ENCODE assay signal across 11 cellular contexts in the genomic region with DNA sequence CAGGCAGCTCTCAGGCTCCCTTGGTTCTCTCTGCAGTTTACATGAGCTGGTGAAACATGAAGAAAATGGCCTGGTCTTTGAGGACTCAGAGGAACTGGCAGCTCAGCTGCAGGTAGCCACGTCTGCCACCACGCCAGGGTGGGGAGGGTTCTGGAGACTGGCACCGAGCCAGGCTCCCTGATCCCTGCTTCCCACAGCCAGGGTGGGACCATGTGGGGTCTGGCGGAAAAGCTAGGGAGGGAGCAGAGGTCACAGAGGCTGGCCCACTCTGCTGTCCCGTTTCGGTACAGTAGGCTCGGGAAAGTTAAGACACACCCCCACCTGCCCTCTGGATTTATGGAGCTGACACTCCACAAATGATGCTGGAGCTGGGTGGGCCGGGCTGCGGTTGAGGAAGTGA. TPM values are rescaled to one million over a fixed set of nuclear protein-coding genes. Genes with fewer than 3 reads are reported as not detected.
DNase-seq lines count a peak whose midpoint lies in the region; ATAC-seq and TF ChIP-seq lines count a peak whose summit lies in the region.
"Not testable (repeated sequence)": the region's sequence is repeated elsewhere in the genome, so short reads cannot be mapped to it uniquely, and the experiment has no call there.
"Had no signal": no experiment of that assay in that cellular context is flagged by ENCODE, and none has a peak within 500 bp of the region (broad histone marks: within the 10 kb centered on the region; RNA-seq: fewer than 3 reads in every experiment).

No MANE protein-coding gene starts in this region.

- DNase-seq in RWPE1 (ENCODE audit: low spot score); activated CD8-positive, alpha-beta T cell treated with anti-CD3 and anti-CD28 coated beads, Interleukin-2, amount 10 ng/mL, durations not matched to agents 7 days and 5 days; stimulated activated effector memory CD8-positive, alpha-beta T cell treated with anti-CD3 and anti-CD28 coated beads, Interleukin-12 subunit alpha, Interleukin-12 subunit beta, amount 100 ng/mL, for 72 hours (ENCODE audit: low spot score in 2 of 2): not testable (repeated sequence)
- DNase-seq in colonic mucosa (peak; percentile 60), left kidney (ENCODE audit: low read depth, low spot score) (peak; percentile 22)

- peak overlapping the region; percentile 5 for H3K27ac Mint-ChIP-seq in activated CD8-positive, alpha-beta T cell treated with anti-CD3 and anti-CD28 coated beads, Interleukin-2, amount 10 ng/mL, durations not matched to agents 7 days and 5 days
- H3K27ac Mint-ChIP-seq in stimulated activated effector memory CD8-positive, alpha-beta T cell treated with anti-CD3 and anti-CD28 coated beads, Interleukin-12 subunit alpha, Interleukin-12 subunit beta, amount 100 ng/mL, for 72 hours, result peak overlapping the region; percentile 29

- H3K27ac ChIP-seq in RWPE1, result peak overlapping the region; percentile 12
- H3K27ac ChIP-seq in colonic mucosa, result not testable (repeated sequence)

- not testable (repeated sequence) for H3K36me3 ChIP-seq in colonic mucosa

- POLR2A ChIA-PET in RWPE1 (lab: Yijun Ruan, JAX; ENCODE audit: low non-redundant PET); activated CD8-positive, alpha-beta T cell treated with anti-CD3 and anti-CD28 coated beads, Interleukin-2, amount 10 ng/mL, durations not matched to agents 7 days and 5 days (lab: Charles Lee): not testable (repeated sequence)

- H3K9me3 Mint-ChIP-seq in activated CD8-positive, alpha-beta T cell treated with anti-CD3 and anti-CD28 coated beads, Interleukin-2, amount 10 ng/mL, durations not matched to agents 7 days and 5 days (ENCODE audit: insufficient read depth); stimulated activated effector memory CD8-positive, alpha-beta T cell treated with anti-CD3 and anti-CD28 coated beads, Interleukin-12 subunit alpha, Interleukin-12 subunit beta, amount 100 ng/mL, for 72 hours: not testable (repeated sequence)

- peaks cover 29% of the 10 kb centered on the region for H3K36me3 Mint-ChIP-seq in activated CD8-positive, alpha-beta T cell treated with anti-CD3 and anti-CD28 coated beads, Interleukin-2, amount 10 ng/mL, durations not matched to agents 7 days and 5 days (ENCODE audit: low read depth)
- H3K36me3 Mint-ChIP-seq in stimulated activated effector memory CD8-positive, alpha-beta T cell treated with anti-CD3 and anti-CD28 coated beads, Interleukin-12 subunit alpha, Interleukin-12 subunit beta, amount 100 ng/mL, for 72 hours, result peaks cover 81% of the 10 kb centered on the region

- CTCF ChIA-PET in RWPE1 (lab: Yijun Ruan, JAX), result not testable (repeated sequence)
- CTCF ChIA-PET in activated CD8-positive, alpha-beta T cell treated with anti-CD3 and anti-CD28 coated beads, Interleukin-2, amount 10 ng/mL, durations not matched to agents 7 days and 5 days (lab: Charles Lee), result interaction anchor here (1.2 to 1.5 kb wide), 3 partner anchors 9 to 27 kb away, joined by 3 to 5 read pairs (median 4); a partner anchor contains a TSS

- intact Hi-C loops in colonic mucosa (cut with DNase I), result not testable (repeated sequence)

- H3K4me1 ChIP-seq in colonic mucosa, result not testable (repeated sequence)

- H3K27me3 Mint-ChIP-seq in activated CD8-positive, alpha-beta T cell treated with anti-CD3 and anti-CD28 coated beads, Interleukin-2, amount 10 ng/mL, durations not matched to agents 7 days and 5 days (ENCODE audit: low read depth), result not testable (repeated sequence)

- not testable (repeated sequence) for H3K4me1 Mint-ChIP-seq in activated CD8-positive, alpha-beta T cell treated with anti-CD3 and anti-CD28 coated beads, Interleukin-2, amount 10 ng/mL, durations not matched to agents 7 days and 5 days (ENCODE audit: low read depth); stimulated activated effector memory CD8-positive, alpha-beta T cell treated with anti-CD3 and anti-CD28 coated beads, Interleukin-12 subunit alpha, Interleukin-12 subunit beta, amount 100 ng/mL, for 72 hours

- not testable (repeated sequence) for H3K4me3 Mint-ChIP-seq in activated CD8-positive, alpha-beta T cell treated with anti-CD3 and anti-CD28 coated beads, Interleukin-2, amount 10 ng/mL, durations not matched to agents 7 days and 5 days; stimulated activated effector memory CD8-positive, alpha-beta T cell treated with anti-CD3 and anti-CD28 coated beads, Interleukin-12 subunit alpha, Interleukin-12 subunit beta, amount 100 ng/mL, for 72 hours

- not testable (repeated sequence) for ATAC-seq in activated CD8-positive, alpha-beta T cell treated with anti-CD3 and anti-CD28 coated beads, Interleukin-2, amount 10 ng/mL, durations not matched to agents 7 days and 5 days; stimulated activated effector memory CD8-positive, alpha-beta T cell treated with anti-CD3 and anti-CD28 coated beads, Interleukin-12 subunit alpha, Interleukin-12 subunit beta, amount 100 ng/mL, for 72 hours

- H3K4me3 ChIP-seq in colonic mucosa, result not testable (repeated sequence)

- not testable (repeated sequence) for H3K27me3 ChIP-seq in colonic mucosa

- not testable (repeated sequence) for H3K9me3 ChIP-seq in colonic mucosa

- TF ChIP-seq CTCF in RWPE1 (conservative IDR thresholded peaks at IDR 0.05; ENCODE audit: low read depth); colonic mucosa (IDR thresholded peaks at IDR 0.05): not testable (repeated sequence)

- not testable (repeated sequence) for H3K9ac ChIP-seq in colonic mucosa (ENCODE audit: low read depth in 2 of 2, low read length in 2 of 2)

RNA-seq across cellular contexts. Expression of a gene that starts 12.0 kb away (rescaled TPM):
- 10 to 100 TPM; 23.8 to 25.8 TPM for total RNA-seq in activated CD8-positive, alpha-beta T cell treated with anti-CD3 and anti-CD28 coated beads, Interleukin-2, amount 10 ng/mL, durations not matched to agents 7 days and 5 days
- 10 to 100 TPM; 27.7 to 51.3 TPM for total RNA-seq in colonic mucosa

RNA-seq across cellular contexts. Expression of a gene that starts 13.9 kb away (rescaled TPM):
- 10 to 100 TPM; 11.2 to 11.5 TPM for total RNA-seq in activated CD8-positive, alpha-beta T cell treated with anti-CD3 and anti-CD28 coated beads, Interleukin-2, amount 10 ng/mL, durations not matched to agents 7 days and 5 days
- 10 to 100 TPM in 1 of 2 donors, 1 to 10 TPM in 1; 7.4 to 16.2 TPM for total RNA-seq in colonic mucosa

RNA-seq across cellular contexts. Expression of a gene that starts 17.9 kb away (rescaled TPM):
- total RNA-seq in activated CD8-positive, alpha-beta T cell treated with anti-CD3 and anti-CD28 coated beads, Interleukin-2, amount 10 ng/mL, durations not matched to agents 7 days and 5 days, result not detected
- 1 to 10 TPM; 1.6 to 3.6 TPM for total RNA-seq in colonic mucosa
- total RNA-seq: A172; B cell; Caco-2; Calu3; CD4-positive, alpha-beta T cell; CD8-positive, alpha-beta T cell had no signal

RNA-seq across cellular contexts. Expression of a gene that starts 49.9 kb away (rescaled TPM):
- total RNA-seq in activated CD8-positive, alpha-beta T cell treated with anti-CD3 and anti-CD28 coated beads, Interleukin-2, amount 10 ng/mL, durations not matched to agents 7 days and 5 days, result 10 to 100 TPM; 15.6 TPM
- total RNA-seq in colonic mucosa, result 10 to 100 TPM; 18.6 to 20.6 TPM
